In genomic region chr10:51524041-51524440, GRCh38 we compare ENCODE assay signal across 20 cellular contexts.
"Had no signal": no experiment of that assay in that cellular context is flagged by ENCODE, and none has a peak within 500 bp of the region (broad histone marks: within the 10 kb centered on the region; RNA-seq: fewer than 3 reads in every experiment).

No MANE protein-coding gene starts in this region.

- DNase-seq: activated CD4-positive, alpha-beta T cell treated with anti-CD3 and anti-CD28 coated beads, Interleukin-2, amount 50 U/mL, for 4 hours; activated CD4-positive, CD25-positive, alpha-beta regulatory T cell treated with anti-CD3 and anti-CD28 coated beads, Interleukin-2, amount 50 U/mL, for 72 hours; activated CD8-positive, alpha-beta memory T cell treated with anti-CD3 and anti-CD28 coated beads, Interleukin-2, amount 10 ng/mL, durations not matched to agents 7 days and 5 days; activated effector memory CD4-positive, alpha-beta T cell treated with anti-CD3 and anti-CD28 coated beads, Interleukin-2, amount 50 U/mL, for 16 hours; activated naive CD8-positive, alpha-beta T cell treated with anti-CD3 and anti-CD28 coated beads for 36 hours; activated T-cell treated with anti-CD3 and anti-CD28 coated beads, Interleukin-2, amount 50 U/mL, for 4 hours; aorta; colonic mucosa; glutamatergic neuron; mucosa of descending colon; occipital lobe; psoas muscle; right lobe of liver; spleen; stimulated activated CD4-positive, alpha-beta T cell treated with anti-CD3 and anti-CD28 coated beads, Interleukin-1b, Interleukin-23, amount 100 ng/mL, for 48 hours; tibial artery had no signal

- H3K4me1 ChIP-seq: breast epithelium, colonic mucosa, right lobe of liver had no signal

- H3K9me3 ChIP-seq: breast epithelium, colonic mucosa, mucosa of descending colon, psoas muscle, right lobe of liver, spleen, tibial artery, vagina had no signal

- H3K36me3 ChIP-seq: breast epithelium, colonic mucosa, right lobe of liver, spleen, tibial artery, vagina had no signal

- ATAC-seq: activated CD8-positive, alpha-beta memory T cell treated with anti-CD3 and anti-CD28 coated beads, Interleukin-2, amount 10 ng/mL, durations not matched to agents 7 days and 5 days; activated T-cell treated with anti-CD3 and anti-CD28 coated beads, Interleukin-2, amount 50 U/mL, for 4 hours; mucosa of descending colon; natural killer cell treated with Interleukin-12 subunit alpha and Interleukin-12 subunit beta and Interleukin-15 and Interleukin-18, amount 100 ng/mL, for 72 hours; right lobe of liver; stimulated activated memory B cell treated with anti-CD40 and anti-IgM and Interleukin-4, amounts not matched to agents 10 μg/mL and 1 μg/mL and 100 μg/mL, for 72 hours had no signal

- H3K4me3 ChIP-seq: breast epithelium, colonic mucosa, mucosa of descending colon, psoas muscle, right lobe of liver, spleen, tibial artery, vagina had no signal

- H3K27me3 ChIP-seq: breast epithelium, colonic mucosa, tibial artery, vagina had no signal

- H3K27ac ChIP-seq: breast epithelium, colonic mucosa, psoas muscle, right lobe of liver, spleen, tibial artery, vagina had no signal
